Comparison of ENCODE assay signal across 1 cellular context in the genomic region with DNA sequence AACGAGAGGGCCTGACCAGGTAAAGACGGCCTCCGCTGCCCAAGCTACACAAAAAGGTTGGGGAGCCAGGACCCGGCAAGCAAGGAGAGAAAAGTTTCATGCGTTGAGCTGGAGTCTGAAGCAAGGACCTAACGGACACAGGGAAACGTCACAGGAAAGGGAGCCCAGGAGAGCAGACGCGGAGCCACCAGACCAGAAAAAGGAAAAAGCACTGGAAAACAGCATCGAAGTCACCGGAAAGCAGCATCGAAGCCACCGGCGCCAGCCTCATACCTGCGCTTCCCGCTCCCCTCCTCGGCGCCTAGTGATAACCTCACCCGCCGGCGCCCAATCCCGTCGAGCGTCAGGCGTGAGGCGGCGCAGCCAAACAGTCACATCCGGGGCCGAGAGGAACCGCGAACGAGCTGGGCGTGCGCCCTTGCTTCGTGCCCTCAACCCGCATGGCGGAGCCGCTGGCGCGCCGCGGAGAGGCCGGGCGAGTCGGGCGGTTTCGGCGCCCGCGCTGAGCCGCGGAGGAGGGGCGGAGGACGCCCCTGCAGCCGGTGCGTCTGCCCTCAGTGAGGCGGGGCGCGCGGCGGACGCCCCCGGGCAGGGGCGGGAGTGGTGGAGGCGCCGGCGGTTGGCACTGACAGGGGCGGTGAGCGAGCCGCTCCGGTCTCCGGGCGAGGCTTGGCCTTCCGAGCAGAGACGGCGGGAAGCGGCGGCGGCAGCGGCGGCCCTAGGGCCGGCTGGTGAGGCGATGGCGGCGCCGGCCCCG.
A peak's percentile ranks its signal among the peaks of the same experiment; 100 is the strongest.
TF ChIP-seq lines count a peak whose summit lies in the region.

A gene with protein sequence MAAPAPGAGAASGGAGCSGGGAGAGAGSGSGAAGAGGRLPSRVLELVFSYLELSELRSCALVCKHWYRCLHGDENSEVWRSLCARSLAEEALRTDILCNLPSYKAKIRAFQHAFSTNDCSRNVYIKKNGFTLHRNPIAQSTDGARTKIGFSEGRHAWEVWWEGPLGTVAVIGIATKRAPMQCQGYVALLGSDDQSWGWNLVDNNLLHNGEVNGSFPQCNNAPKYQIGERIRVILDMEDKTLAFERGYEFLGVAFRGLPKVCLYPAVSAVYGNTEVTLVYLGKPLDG (plus strand): TSS at position 415 of the 757 bp plus-strand sequence. CDS start 325 bp downstream, at position 740.
A gene (minus strand): TSS at position 309 of the 757 bp plus-strand sequence. CDS start 7,079 bp downstream, outside the sequence.

TF ChIP-seq in GM12878, 131 proteins besides CTCF, POLR2A, EP300 and RAD21 (continued from another document and continues in another):
- TF ChIP-seq, protein P1, sequence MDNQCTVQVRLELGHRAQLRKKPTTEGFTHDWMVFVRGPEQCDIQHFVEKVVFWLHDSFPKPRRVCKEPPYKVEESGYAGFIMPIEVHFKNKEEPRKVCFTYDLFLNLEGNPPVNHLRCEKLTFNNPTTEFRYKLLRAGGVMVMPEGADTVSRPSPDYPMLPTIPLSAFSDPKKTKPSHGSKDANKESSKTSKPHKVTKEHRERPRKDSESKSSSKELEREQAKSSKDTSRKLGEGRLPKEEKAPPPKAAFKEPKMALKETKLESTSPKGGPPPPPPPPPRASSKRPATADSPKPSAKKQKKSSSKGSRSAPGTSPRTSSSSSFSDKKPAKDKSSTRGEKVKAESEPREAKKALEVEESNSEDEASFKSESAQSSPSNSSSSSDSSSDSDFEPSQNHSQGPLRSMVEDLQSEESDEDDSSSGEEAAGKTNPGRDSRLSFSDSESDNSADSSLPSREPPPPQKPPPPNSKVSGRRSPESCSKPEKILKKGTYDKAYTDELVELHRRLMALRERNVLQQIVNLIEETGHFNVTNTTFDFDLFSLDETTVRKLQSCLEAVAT (IDR thresholded peaks at IDR 0.05): 0 out of 2 replicates have a peak, but pooled peaks have one; percentile 43
- TF ChIP-seq BMI1 (IDR thresholded peaks at IDR 0.05; ENCODE audit: borderline replicate concordance) (no peak), ETV6 (conservative IDR thresholded peaks at IDR 0.05 in 1 of 2, IDR thresholded peaks at IDR 0.05 in 1 of 2; ENCODE audit: borderline replicate concordance in 1 of 2, low read depth in 1 of 2) (no peak; a peak in 1 of 4 replicates), CREM (IDR thresholded peaks at IDR 0.05; ENCODE audit: low read depth) (peak; percentile 100), EGR1 (IDR thresholded peaks at IDR 0.05; ENCODE audit: borderline replicate concordance in 1 of 2, low read depth in 2 of 2, low read length in 2 of 2) (peak; percentile 25 to 83), PAX8 (IDR thresholded peaks at IDR 0.05) (no peak), BHLHE40 (IDR thresholded peaks at IDR 0.05; ENCODE audit: borderline replicate concordance in 1 of 2, low read depth in 2 of 2, low read length in 1 of 2) (peak; percentile 52 to 85; a peak in 3 of 4 replicates), RELA (IDR thresholded peaks at IDR 0.05; ENCODE audit: borderline replicate concordance, partially characterized antibody) (peak; percentile 44), MEF2B (IDR thresholded peaks at IDR 0.05; ENCODE audit: partially characterized antibody, poor library complexity, severe bottlenecking) (no peak), HCFC1 (IDR thresholded peaks at IDR 0.05; ENCODE audit: low read length) (peak; percentile 88), SMC3 (IDR thresholded peaks at IDR 0.05; ENCODE audit: borderline replicate concordance, low read length) (no peak), SUZ12 (IDR thresholded peaks at IDR 0.05; ENCODE audit: unreplicated experiment) (no peak), SREBF1 (IDR thresholded peaks at IDR 0.05; ENCODE audit: low read length) (no peak), TCF3 (IDR thresholded peaks at IDR 0.05; ENCODE audit: borderline replicate concordance, insufficient read depth, low read depth, low read length) (no peak), POLR2AphosphoS5 (IDR thresholded peaks at IDR 0.05; ENCODE audit: low read length) (peak; percentile 86), EED (IDR thresholded peaks at IDR 0.05; ENCODE audit: low read depth) (no peak), SUPT20H (IDR thresholded peaks at IDR 0.05; ENCODE audit: borderline replicate concordance, control insufficient read depth, low read depth, low read length) (no peak), JUND (IDR thresholded peaks at IDR 0.05; ENCODE audit: low read depth, low read length) (0 out of 2 replicates have a peak, but pooled peaks have one; percentile 45), TARDBP (IDR thresholded peaks at IDR 0.05; ENCODE audit: borderline replicate concordance) (peak; percentile 75; the same call in 1 of the 2 replicates), SIN3A (IDR thresholded peaks at IDR 0.05; ENCODE audit: low read depth, low read length) (peak; percentile 87; the same call in 1 of the 2 replicates), ZNF24 (IDR thresholded peaks at IDR 0.05) (peak; percentile 31; the same call in 1 of the 2 replicates), MEF2A (IDR thresholded peaks at IDR 0.05; ENCODE audit: insufficient read depth, low read depth, low read length) (0 out of 2 replicates have a peak, but pooled peaks have one; percentile 43), NFYA (IDR thresholded peaks at IDR 0.05; ENCODE audit: borderline replicate concordance, low read depth, low read length) (no peak), CHD4 (IDR thresholded peaks at IDR 0.05) (no peak), KAT2A (conservative IDR thresholded peaks at IDR 0.05; ENCODE audit: control insufficient read depth, low read depth, low read length) (no peak), ZSCAN29 (IDR thresholded peaks at IDR 0.05) (0 out of 2 replicates have a peak, but pooled peaks have one; percentile 14), POU2F2 (IDR thresholded peaks at IDR 0.05; ENCODE audit: borderline replicate concordance, low read depth, low read length) (peak; percentile 73; the same call in 1 of the 3 replicates), IKZF1 (conservative IDR thresholded peaks at IDR 0.05) (peak; percentile 96), TAF1 (IDR thresholded peaks at IDR 0.05; ENCODE audit: borderline replicate concordance, low read depth, low read length) (peak; percentile 91; the same call in 1 of the 2 replicates), MTA3 (IDR thresholded peaks at IDR 0.05; ENCODE audit: borderline replicate concordance, low read length) (no peak), STAT3 (IDR thresholded peaks at IDR 0.05; ENCODE audit: low read depth, low read length) (no peak), ZBED1 (IDR thresholded peaks at IDR 0.05; ENCODE audit: borderline replicate concordance) (no peak), CBFB (IDR thresholded peaks at IDR 0.05; ENCODE audit: low read depth) (peak; percentile 45; the same call in 1 of the 2 replicates), NBN (IDR thresholded peaks at IDR 0.05) (peak; percentile 95), BRCA1 (IDR thresholded peaks at IDR 0.05; ENCODE audit: low read depth, low read length) (no peak), ZNF274 (IDR thresholded peaks at IDR 0.05; ENCODE audit: insufficient read depth, insufficient read length) (no peak), ZZZ3 (IDR thresholded peaks at IDR 0.05; ENCODE audit: control insufficient read depth, insufficient read length, low read depth) (no peak)
- TF ChIP-seq, protein P2, sequence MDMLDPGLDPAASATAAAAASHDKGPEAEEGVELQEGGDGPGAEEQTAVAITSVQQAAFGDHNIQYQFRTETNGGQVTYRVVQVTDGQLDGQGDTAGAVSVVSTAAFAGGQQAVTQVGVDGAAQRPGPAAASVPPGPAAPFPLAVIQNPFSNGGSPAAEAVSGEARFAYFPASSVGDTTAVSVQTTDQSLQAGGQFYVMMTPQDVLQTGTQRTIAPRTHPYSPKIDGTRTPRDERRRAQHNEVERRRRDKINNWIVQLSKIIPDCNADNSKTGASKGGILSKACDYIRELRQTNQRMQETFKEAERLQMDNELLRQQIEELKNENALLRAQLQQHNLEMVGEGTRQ (IDR thresholded peaks at IDR 0.05; ENCODE audit: borderline replicate concordance, low read depth, low read length): no peak
- TF ChIP-seq, protein P3, sequence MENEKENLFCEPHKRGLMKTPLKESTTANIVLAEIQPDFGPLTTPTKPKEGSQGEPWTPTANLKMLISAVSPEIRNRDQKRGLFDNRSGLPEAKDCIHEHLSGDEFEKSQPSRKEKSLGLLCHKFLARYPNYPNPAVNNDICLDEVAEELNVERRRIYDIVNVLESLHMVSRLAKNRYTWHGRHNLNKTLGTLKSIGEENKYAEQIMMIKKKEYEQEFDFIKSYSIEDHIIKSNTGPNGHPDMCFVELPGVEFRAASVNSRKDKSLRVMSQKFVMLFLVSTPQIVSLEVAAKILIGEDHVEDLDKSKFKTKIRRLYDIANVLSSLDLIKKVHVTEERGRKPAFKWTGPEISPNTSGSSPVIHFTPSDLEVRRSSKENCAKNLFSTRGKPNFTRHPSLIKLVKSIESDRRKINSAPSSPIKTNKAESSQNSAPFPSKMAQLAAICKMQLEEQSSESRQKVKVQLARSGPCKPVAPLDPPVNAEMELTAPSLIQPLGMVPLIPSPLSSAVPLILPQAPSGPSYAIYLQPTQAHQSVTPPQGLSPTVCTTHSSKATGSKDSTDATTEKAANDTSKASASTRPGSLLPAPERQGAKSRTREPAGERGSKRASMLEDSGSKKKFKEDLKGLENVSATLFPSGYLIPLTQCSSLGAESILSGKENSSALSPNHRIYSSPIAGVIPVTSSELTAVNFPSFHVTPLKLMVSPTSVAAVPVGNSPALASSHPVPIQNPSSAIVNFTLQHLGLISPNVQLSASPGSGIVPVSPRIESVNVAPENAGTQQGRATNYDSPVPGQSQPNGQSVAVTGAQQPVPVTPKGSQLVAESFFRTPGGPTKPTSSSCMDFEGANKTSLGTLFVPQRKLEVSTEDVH (IDR thresholded peaks at IDR 0.05; ENCODE audit: low read depth, partially characterized antibody): peak; percentile 86
- TF ChIP-seq, protein P4, sequence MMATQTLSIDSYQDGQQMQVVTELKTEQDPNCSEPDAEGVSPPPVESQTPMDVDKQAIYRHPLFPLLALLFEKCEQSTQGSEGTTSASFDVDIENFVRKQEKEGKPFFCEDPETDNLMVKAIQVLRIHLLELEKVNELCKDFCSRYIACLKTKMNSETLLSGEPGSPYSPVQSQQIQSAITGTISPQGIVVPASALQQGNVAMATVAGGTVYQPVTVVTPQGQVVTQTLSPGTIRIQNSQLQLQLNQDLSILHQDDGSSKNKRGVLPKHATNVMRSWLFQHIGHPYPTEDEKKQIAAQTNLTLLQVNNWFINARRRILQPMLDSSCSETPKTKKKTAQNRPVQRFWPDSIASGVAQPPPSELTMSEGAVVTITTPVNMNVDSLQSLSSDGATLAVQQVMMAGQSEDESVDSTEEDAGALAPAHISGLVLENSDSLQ (IDR thresholded peaks at IDR 0.05): no peak
- TF ChIP-seq, protein P5, sequence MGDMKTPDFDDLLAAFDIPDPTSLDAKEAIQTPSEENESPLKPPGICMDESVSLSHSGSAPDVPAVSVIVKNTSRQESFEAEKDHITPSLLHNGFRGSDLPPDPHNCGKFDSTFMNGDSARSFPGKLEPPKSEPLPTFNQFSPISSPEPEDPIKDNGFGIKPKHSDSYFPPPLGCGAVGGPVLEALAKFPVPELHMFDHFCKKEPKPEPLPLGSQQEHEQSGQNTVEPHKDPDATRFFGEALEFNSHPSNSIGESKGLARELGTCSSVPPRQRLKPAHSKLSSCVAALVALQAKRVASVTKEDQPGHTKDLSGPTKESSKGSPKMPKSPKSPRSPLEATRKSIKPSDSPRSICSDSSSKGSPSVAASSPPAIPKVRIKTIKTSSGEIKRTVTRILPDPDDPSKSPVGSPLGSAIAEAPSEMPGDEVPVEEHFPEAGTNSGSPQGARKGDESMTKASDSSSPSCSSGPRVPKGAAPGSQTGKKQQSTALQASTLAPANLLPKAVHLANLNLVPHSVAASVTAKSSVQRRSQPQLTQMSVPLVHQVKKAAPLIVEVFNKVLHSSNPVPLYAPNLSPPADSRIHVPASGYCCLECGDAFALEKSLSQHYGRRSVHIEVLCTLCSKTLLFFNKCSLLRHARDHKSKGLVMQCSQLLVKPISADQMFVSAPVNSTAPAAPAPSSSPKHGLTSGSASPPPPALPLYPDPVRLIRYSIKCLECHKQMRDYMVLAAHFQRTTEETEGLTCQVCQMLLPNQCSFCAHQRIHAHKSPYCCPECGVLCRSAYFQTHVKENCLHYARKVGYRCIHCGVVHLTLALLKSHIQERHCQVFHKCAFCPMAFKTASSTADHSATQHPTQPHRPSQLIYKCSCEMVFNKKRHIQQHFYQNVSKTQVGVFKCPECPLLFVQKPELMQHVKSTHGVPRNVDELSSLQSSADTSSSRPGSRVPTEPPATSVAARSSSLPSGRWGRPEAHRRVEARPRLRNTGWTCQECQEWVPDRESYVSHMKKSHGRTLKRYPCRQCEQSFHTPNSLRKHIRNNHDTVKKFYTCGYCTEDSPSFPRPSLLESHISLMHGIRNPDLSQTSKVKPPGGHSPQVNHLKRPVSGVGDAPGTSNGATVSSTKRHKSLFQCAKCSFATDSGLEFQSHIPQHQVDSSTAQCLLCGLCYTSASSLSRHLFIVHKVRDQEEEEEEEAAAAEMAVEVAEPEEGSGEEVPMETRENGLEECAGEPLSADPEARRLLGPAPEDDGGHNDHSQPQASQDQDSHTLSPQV (IDR thresholded peaks at IDR 0.05): no peak
- TF ChIP-seq, protein P6, sequence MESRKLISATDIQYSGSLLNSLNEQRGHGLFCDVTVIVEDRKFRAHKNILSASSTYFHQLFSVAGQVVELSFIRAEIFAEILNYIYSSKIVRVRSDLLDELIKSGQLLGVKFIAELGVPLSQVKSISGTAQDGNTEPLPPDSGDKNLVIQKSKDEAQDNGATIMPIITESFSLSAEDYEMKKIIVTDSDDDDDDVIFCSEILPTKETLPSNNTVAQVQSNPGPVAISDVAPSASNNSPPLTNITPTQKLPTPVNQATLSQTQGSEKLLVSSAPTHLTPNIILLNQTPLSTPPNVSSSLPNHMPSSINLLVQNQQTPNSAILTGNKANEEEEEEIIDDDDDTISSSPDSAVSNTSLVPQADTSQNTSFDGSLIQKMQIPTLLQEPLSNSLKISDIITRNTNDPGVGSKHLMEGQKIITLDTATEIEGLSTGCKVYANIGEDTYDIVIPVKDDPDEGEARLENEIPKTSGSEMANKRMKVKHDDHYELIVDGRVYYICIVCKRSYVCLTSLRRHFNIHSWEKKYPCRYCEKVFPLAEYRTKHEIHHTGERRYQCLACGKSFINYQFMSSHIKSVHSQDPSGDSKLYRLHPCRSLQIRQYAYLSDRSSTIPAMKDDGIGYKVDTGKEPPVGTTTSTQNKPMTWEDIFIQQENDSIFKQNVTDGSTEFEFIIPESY (IDR thresholded peaks at IDR 0.05): no peak
- TF ChIP-seq, protein P7, sequence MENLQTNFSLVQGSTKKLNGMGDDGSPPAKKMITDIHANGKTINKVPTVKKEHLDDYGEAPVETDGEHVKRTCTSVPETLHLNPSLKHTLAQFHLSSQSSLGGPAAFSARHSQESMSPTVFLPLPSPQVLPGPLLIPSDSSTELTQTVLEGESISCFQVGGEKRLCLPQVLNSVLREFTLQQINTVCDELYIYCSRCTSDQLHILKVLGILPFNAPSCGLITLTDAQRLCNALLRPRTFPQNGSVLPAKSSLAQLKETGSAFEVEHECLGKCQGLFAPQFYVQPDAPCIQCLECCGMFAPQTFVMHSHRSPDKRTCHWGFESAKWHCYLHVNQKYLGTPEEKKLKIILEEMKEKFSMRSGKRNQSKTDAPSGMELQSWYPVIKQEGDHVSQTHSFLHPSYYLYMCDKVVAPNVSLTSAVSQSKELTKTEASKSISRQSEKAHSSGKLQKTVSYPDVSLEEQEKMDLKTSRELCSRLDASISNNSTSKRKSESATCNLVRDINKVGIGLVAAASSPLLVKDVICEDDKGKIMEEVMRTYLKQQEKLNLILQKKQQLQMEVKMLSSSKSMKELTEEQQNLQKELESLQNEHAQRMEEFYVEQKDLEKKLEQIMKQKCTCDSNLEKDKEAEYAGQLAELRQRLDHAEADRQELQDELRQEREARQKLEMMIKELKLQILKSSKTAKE (IDR thresholded peaks at IDR 0.05; ENCODE audit: low read depth, poor library complexity, severe bottlenecking): no peak
